8 cellular contexts compared by ENCODE assay signal in the genomic region with DNA sequence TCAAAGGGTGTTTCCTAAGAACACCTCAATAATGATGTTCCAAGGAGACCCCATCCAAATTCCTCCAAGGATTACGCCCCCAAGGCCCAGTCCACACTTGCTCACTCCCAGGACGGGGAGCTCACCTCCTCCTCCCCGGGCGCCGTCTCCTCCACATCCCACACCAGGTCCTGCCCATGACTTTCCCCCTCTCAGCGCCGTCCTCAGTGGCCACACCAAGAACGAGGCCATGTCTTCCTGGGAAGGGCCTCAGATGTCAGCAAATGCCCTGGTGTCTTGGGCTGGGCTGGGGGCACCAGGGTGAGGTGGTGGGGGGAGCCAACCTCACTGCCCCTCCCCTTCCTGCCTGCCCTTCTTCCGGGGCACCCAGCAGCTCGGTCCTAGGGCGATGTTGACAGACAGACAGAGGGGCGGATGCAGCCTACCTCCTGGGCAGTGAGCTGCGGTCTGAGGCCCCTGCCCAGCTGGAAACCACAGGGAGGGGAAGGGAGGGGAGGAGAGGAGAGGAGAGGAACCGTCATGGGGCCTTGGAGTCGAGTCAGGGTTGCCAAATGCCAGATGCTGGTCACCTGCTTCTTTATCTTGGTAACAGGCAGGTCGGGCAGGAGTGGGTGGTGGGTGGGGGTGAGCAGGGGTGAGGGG. TPM values are rescaled to one million over a fixed set of nuclear protein-coding genes. Genes with fewer than 3 reads are reported as not detected.
DNase-seq lines count a peak whose midpoint lies in the region; ATAC-seq lines count a peak whose summit lies in the region.

A gene (minus strand): TSS at position 288 of the 642 bp plus-strand sequence. CDS start 110 bp downstream, at position 178.
A gene with protein sequence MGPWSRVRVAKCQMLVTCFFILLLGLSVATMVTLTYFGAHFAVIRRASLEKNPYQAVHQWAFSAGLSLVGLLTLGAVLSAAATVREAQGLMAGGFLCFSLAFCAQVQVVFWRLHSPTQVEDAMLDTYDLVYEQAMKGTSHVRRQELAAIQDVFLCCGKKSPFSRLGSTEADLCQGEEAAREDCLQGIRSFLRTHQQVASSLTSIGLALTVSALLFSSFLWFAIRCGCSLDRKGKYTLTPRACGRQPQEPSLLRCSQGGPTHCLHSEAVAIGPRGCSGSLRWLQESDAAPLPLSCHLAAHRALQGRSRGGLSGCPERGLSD (plus strand): TSS at position 383 of the 642 bp plus-strand sequence. CDS start 137 bp downstream, at position 520.

- no peak within 1 kb of the TSS for H2AK5ac ChIP-seq in mesendoderm (ENCODE audit: low read length)

- no peak within 1 kb of the TSS for H3K4me3 ChIP-seq in mesendoderm (ENCODE audit: low read length)

- H4K8ac ChIP-seq in mesendoderm (ENCODE audit: low read depth, low read length): no peak within 1 kb of the TSS

- H3K36me3 Mint-ChIP-seq in activated naive CD8-positive, alpha-beta T cell treated with anti-CD3 and anti-CD28 coated beads, Interleukin-2, amount 10 ng/mL, durations not matched to agents 7 days and 5 days: peaks cover 18% of the 10 kb centered on the region

- peak; percentile 56 for ATAC-seq in GM21367 (IDR thresholded peaks at IDR 0.05; ENCODE audit: unreplicated experiment)
- ATAC-seq in activated naive CD8-positive, alpha-beta T cell treated with anti-CD3 and anti-CD28 coated beads, Interleukin-2, amount 10 ng/mL, durations not matched to agents 7 days and 5 days (ENCODE audit: low read depth): peak; percentile 59
- no peak for ATAC-seq in GM21529 (IDR thresholded peaks at IDR 0.05; ENCODE audit: unreplicated experiment)
- no peak for ATAC-seq in GM18520 (IDR thresholded peaks at IDR 0.05; ENCODE audit: unreplicated experiment)

- peak within 1 kb of the TSS; percentile 98 for H3K27ac Mint-ChIP-seq in activated naive CD8-positive, alpha-beta T cell treated with anti-CD3 and anti-CD28 coated beads, Interleukin-2, amount 10 ng/mL, durations not matched to agents 7 days and 5 days

- H3K9ac ChIP-seq in mesendoderm (ENCODE audit: low read length): no peak within 1 kb of the TSS

- no peaks in the 10 kb centered on the region for H3K79me2 ChIP-seq in mesendoderm (ENCODE audit: control insufficient read depth, insufficient read depth, low read length)

- no peaks in the 10 kb centered on the region for H3K4me1 ChIP-seq in mesendoderm (ENCODE audit: control insufficient read depth, low read depth, low read length)

- H2BK120ac ChIP-seq in mesendoderm (ENCODE audit: low read depth, low read length): no peak within 1 kb of the TSS

- no peaks in the 10 kb centered on the region for H3K27me3 Mint-ChIP-seq in activated naive CD8-positive, alpha-beta T cell treated with anti-CD3 and anti-CD28 coated beads, Interleukin-2, amount 10 ng/mL, durations not matched to agents 7 days and 5 days

- H3K4me1 Mint-ChIP-seq in activated naive CD8-positive, alpha-beta T cell treated with anti-CD3 and anti-CD28 coated beads, Interleukin-2, amount 10 ng/mL, durations not matched to agents 7 days and 5 days: peaks cover 36% of the 10 kb centered on the region

- no peaks in the 10 kb centered on the region for H3K79me1 ChIP-seq in mesendoderm (ENCODE audit: low read length)

- peak; percentile 64 for DNase-seq in RPMI8226
- DNase-seq in activated naive CD8-positive, alpha-beta T cell treated with anti-CD3 and anti-CD28 coated beads, Interleukin-2, amount 10 ng/mL, durations not matched to agents 7 days and 5 days: peak; percentile 75
- DNase-seq in mesendoderm: no peak
- DNase-seq in NCI-H226: no peak
- no peak for DNase-seq in NCI-H446 (lab: John Stamatoyannopoulos, UW)

- no peak within 1 kb of the TSS for H4K5ac ChIP-seq in mesendoderm (ENCODE audit: low read length)

- H3K4ac ChIP-seq in mesendoderm (ENCODE audit: low read depth, low read length): no peak within 1 kb of the TSS

- no peak within 1 kb of the TSS for H3K23ac ChIP-seq in mesendoderm (ENCODE audit: low read length)

- no peak within 1 kb of the TSS for H3K4me2 ChIP-seq in mesendoderm (ENCODE audit: low read length)

- no peaks in the 10 kb centered on the region for H3K27me3 ChIP-seq in mesendoderm (ENCODE audit: insufficient read depth, low read length, poor library complexity)

- peak within 1 kb of the TSS; percentile 100 for H3K4me3 Mint-ChIP-seq in activated naive CD8-positive, alpha-beta T cell treated with anti-CD3 and anti-CD28 coated beads, Interleukin-2, amount 10 ng/mL, durations not matched to agents 7 days and 5 days

- WGBS in mesendoderm (ENCODE audit: extremely low coverage, insufficient coverage, low lambda C conversion rate): no CpG with 5 or more reads among the region's 16 CpGs

- no peak within 1 kb of the TSS for H3K27ac ChIP-seq in mesendoderm (ENCODE audit: low read depth, low read length)

- H2BK15ac ChIP-seq in mesendoderm (replicated peaks; ENCODE audit: low read depth): no peak within 1 kb of the TSS

- H3K36me3 ChIP-seq in mesendoderm (ENCODE audit: control insufficient read depth, insufficient read depth, low read length): no peaks in the 10 kb centered on the region

- POLR2A ChIA-PET in activated naive CD8-positive, alpha-beta T cell treated with anti-CD3 and anti-CD28 coated beads, Interleukin-2, amount 10 ng/mL, durations not matched to agents 7 days and 5 days (lab: Charles Lee): interaction anchor here (0.5 to 3.2 kb wide), 12 partner anchors 7 to 1453 kb away, joined by 3 to 20 read pairs (median 3); a partner anchor contains a TSS

- no peaks in the 10 kb centered on the region for H3K9me3 Mint-ChIP-seq in activated naive CD8-positive, alpha-beta T cell treated with anti-CD3 and anti-CD28 coated beads, Interleukin-2, amount 10 ng/mL, durations not matched to agents 7 days and 5 days

- no peak within 1 kb of the TSS for H3K18ac ChIP-seq in mesendoderm (ENCODE audit: low read length)

- H3K56ac ChIP-seq in mesendoderm (ENCODE audit: low read length): peak within 1 kb of the TSS; percentile 34

- H2BK5ac ChIP-seq in mesendoderm (ENCODE audit: low read length): no peak within 1 kb of the TSS

RNA-seq across cellular contexts. Expression of the first gene that starts in this region (rescaled TPM):
- 10 to 100 TPM; 51.0 to 55.3 TPM for total RNA-seq in activated naive CD8-positive, alpha-beta T cell treated with anti-CD3 and anti-CD28 coated beads, Interleukin-2, amount 10 ng/mL, durations not matched to agents 7 days and 5 days
- polyA plus RNA-seq in mesendoderm (2013, experiment 1 of 2): not detected
- polyA plus RNA-seq in mesendoderm (2013, experiment 2 of 2): not detected

RNA-seq across cellular contexts. Expression of the second gene that starts in this region (rescaled TPM):
- 10 to 100 TPM; 49.5 to 52.3 TPM for total RNA-seq in activated naive CD8-positive, alpha-beta T cell treated with anti-CD3 and anti-CD28 coated beads, Interleukin-2, amount 10 ng/mL, durations not matched to agents 7 days and 5 days
- polyA plus RNA-seq in mesendoderm (2013, experiment 1 of 2): not detected
- polyA plus RNA-seq in mesendoderm (2013, experiment 2 of 2): not detected

Comparison
In these comparisons a context has a peak if more than half of its experiments do, and no peak if none do; other contexts are left out.
1. ATAC-seq: peak in GM21367 (single experiment) and activated naive CD8-positive, alpha-beta T cell treated with anti-CD3 and anti-CD28 coated beads, Interleukin-2, amount 10 ng/mL, durations not matched to agents 7 days and 5 days (single experiment); none in GM21529 (single experiment) and GM18520 (single experiment).
2. DNase-seq: peak in RPMI8226 (single experiment) and activated naive CD8-positive, alpha-beta T cell treated with anti-CD3 and anti-CD28 coated beads, Interleukin-2, amount 10 ng/mL, durations not matched to agents 7 days and 5 days (single experiment); none in mesendoderm (single experiment), NCI-H226 (single experiment) and NCI-H446 (0 of 2).